Comparison of ENCODE assay signal across 12 cellular contexts in the genomic region with DNA sequence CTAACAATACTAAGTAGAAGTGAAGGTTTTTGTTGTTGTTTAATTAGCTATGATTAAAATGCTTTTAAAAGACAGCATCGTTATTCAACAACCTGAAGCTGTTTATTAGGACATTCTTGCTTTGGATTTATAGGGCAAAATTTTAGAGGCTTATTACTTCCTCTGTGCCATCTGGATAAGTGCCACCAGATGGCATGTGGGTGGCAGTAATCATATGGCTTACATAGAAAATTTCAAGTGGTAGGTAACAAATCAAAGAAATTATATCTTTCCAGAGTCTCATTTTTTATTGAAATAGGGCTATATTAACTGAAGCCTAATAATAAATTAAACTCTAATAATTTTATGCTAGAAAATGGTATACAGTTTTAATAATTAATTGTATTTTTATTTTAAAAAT.
"Had no signal": no experiment of that assay in that cellular context is flagged by ENCODE, and none has a peak within 500 bp of the region (broad histone marks: within the 10 kb centered on the region; RNA-seq: fewer than 3 reads in every experiment).

No MANE protein-coding gene starts in this region.

- DNase-seq: activated CD4-positive, alpha-beta T cell treated with anti-CD3 and anti-CD28 coated beads for 48 hours; activated naive CD4-positive, alpha-beta T cell treated with anti-CD3 and anti-CD28 coated beads for 36 hours; effector CD8-positive, alpha-beta T cell; kidney glomerular epithelial cell; mesendoderm; pancreas; stimulated activated CD4-positive, alpha-beta T cell treated with anti-CD3 and anti-CD28 coated beads, Interleukin-4, amount 100 ng/mL, for 24 hours had no signal

- H3K36me3 ChIP-seq: pancreas, thoracic aorta had no signal

- H3K4me1 ChIP-seq: pancreas had no signal

- H3K79me2 ChIP-seq: hepatocyte had no signal

- H2AFZ ChIP-seq: hepatocyte had no signal

- H3K9me3 ChIP-seq: pancreas, thoracic aorta had no signal

- H3K4me2 ChIP-seq: hepatocyte had no signal

- H3K27ac ChIP-seq: coronary artery, epithelial cell of prostate, hepatocyte, pancreas, thoracic aorta had no signal

- H3K27me3 ChIP-seq: hepatocyte had no signal

- ATAC-seq: pancreas, WTC11 had no signal

- H3K4me3 ChIP-seq: coronary artery, hepatocyte, pancreas, thoracic aorta had no signal
